4 cellular contexts compared by ENCODE assay signal in the genomic region with DNA sequence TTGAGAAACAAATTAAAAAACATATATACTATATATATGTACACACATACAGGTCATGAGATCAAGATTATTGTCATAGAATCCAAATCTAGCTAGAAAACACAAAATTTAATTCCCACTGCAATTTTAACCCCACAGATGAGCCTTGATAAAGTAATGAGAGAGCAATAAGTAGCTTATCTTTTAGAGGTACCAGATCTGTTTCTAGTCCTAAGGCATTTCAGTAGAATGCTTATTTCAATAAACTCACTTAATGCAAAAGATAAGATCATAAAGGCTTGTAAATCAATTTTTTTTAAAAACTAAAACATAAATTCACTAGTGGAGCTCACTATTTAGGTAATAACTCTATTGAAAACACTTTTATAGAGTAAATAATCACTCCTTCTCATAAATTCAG. TPM values are rescaled to one million over a fixed set of nuclear protein-coding genes. Genes with fewer than 3 reads are reported as not detected.
"Had no signal": no experiment of that assay in that cellular context is flagged by ENCODE, and none has a peak within 500 bp of the region (broad histone marks: within the 10 kb centered on the region; RNA-seq: fewer than 3 reads in every experiment).

No MANE protein-coding gene starts in this region.

- H3K4me1 Mint-ChIP-seq: H9 had no signal

- H3K4me3 Mint-ChIP-seq: GM23338, H9 had no signal

- H3K4me3 ChIP-seq: GM23338 had no signal

- H3K27ac Mint-ChIP-seq: GM23338, H9 had no signal

- H3K9me3 Mint-ChIP-seq: GM23338, H9 had no signal

- DNase-seq: H9, HCEC 1CT, IMR-90 had no signal

- ATAC-seq: GM23338 had no signal

- H2AFZ ChIP-seq: GM23338 had no signal

- H3K4me2 ChIP-seq: GM23338 had no signal

RNA-seq across cellular contexts. Expression of gene PACRG, which starts 47.4 kb away (rescaled TPM):
- total RNA-seq: IMR-90 had no signal
- polyA plus RNA-seq: IMR-90 had no signal
